ENCODE assay signal across 6 cellular contexts in genomic region chr2:68024450-68024849, GRCh38.
"Had no signal": no experiment of that assay in that cellular context is flagged by ENCODE, and none has a peak within 500 bp of the region (broad histone marks: within the 10 kb centered on the region; RNA-seq: fewer than 3 reads in every experiment).

No MANE protein-coding gene starts in this region.

- ATAC-seq: GM23338 had no signal

- H3K4me3 ChIP-seq: GM23338, K562 had no signal

- H3K9me3 Mint-ChIP-seq: GM23338 had no signal

- H3K27ac Mint-ChIP-seq: GM23338, H9 had no signal

- H3K4me2 ChIP-seq: GM23338 had no signal

- H2AFZ ChIP-seq: GM23338 had no signal

- H3K4me1 Mint-ChIP-seq: GM23338, H9 had no signal

- H3K4me3 Mint-ChIP-seq: GM23338, H9 had no signal

- DNase-seq: H9, HCEC 1CT, IMR-90 had no signal

- H3K27ac ChIP-seq: HL-60 had no signal
